1 cellular context compared by ENCODE assay signal in the genomic region with DNA sequence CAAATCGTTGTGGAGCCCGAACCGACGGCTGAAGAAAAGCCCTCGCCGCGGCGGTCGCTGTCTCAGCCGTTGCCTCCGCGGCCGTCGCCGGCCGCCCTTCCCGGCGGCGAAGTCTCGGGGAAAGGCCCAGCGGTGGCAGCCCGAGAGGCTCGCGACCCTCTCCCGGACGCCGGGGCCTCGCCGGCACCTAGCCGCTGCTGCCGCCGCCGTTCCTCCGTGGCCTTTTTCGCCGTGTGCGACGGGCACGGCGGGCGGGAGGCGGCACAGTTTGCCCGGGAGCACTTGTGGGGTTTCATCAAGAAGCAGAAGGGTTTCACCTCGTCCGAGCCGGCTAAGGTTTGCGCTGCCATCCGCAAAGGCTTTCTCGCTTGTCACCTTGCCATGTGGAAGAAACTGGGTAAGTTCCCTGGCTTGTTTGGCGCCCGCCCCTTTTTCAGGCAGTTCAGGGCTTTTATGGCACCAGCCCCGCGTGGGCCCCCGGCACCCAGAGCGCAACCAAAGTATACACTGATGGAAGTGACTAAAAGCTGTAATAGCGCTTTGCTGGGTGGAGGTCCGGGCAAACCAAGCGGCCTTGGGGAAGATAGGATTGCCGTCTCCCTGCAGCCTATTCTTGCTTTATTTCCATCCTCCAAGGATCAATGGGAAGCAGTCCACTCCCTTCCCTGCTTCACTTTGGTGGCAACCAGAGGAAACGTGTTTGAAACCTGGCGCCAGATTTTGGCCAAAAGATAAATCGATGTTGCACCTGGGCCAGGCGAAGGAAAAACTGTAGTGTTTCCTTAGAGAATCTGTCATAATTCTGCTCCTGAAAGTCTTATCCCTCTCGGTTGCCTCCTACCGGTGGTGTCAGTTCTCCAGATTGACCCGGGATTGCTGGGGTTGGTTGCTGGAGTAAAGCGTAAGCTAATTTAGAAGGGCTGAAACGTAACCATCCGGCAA.
TF ChIP-seq lines count a peak whose summit lies in the region.

No MANE protein-coding gene starts in this region.

TF ChIP-seq in H1, 55 proteins besides CTCF, POLR2A, EP300 and RAD21:
- TF ChIP-seq SAP30 (IDR thresholded peaks at IDR 0.05; ENCODE audit: insufficient read depth, insufficient replicate concordance, low read length): peak; percentile 96
- TF ChIP-seq CHD2 (IDR thresholded peaks at IDR 0.05; ENCODE audit: low read length): peak; percentile 18; the same call in 1 of the 2 replicates
- no peak; the same call in 1 of the 2 replicates for TF ChIP-seq PHF8 (conservative IDR thresholded peaks at IDR 0.05; ENCODE audit: low read depth, low read length)
- no peak for TF ChIP-seq ZNF274 (IDR thresholded peaks at IDR 0.05; ENCODE audit: borderline replicate concordance, extremely low read depth, low read length)
- peak; percentile 97 to 98 for TF ChIP-seq SIN3A (conservative IDR thresholded peaks at IDR 0.05 in 1 of 2, IDR thresholded peaks at IDR 0.05 in 1 of 2; ENCODE audit: low read depth in 1 of 2, low read length in 2 of 2)
- peak; percentile 28 for TF ChIP-seq TAF7 (optimal IDR thresholded peaks at IDR 0.05; ENCODE audit: borderline replicate concordance, low read depth, low read length)
- TF ChIP-seq FOSL1 (IDR thresholded peaks at IDR 0.05; ENCODE audit: insufficient read depth, low read depth, low read length): no peak
- TF ChIP-seq KDM4A (IDR thresholded peaks at IDR 0.05; ENCODE audit: low read depth, low read length, severe bottlenecking): peak; percentile 62
- TF ChIP-seq, protein P1, sequence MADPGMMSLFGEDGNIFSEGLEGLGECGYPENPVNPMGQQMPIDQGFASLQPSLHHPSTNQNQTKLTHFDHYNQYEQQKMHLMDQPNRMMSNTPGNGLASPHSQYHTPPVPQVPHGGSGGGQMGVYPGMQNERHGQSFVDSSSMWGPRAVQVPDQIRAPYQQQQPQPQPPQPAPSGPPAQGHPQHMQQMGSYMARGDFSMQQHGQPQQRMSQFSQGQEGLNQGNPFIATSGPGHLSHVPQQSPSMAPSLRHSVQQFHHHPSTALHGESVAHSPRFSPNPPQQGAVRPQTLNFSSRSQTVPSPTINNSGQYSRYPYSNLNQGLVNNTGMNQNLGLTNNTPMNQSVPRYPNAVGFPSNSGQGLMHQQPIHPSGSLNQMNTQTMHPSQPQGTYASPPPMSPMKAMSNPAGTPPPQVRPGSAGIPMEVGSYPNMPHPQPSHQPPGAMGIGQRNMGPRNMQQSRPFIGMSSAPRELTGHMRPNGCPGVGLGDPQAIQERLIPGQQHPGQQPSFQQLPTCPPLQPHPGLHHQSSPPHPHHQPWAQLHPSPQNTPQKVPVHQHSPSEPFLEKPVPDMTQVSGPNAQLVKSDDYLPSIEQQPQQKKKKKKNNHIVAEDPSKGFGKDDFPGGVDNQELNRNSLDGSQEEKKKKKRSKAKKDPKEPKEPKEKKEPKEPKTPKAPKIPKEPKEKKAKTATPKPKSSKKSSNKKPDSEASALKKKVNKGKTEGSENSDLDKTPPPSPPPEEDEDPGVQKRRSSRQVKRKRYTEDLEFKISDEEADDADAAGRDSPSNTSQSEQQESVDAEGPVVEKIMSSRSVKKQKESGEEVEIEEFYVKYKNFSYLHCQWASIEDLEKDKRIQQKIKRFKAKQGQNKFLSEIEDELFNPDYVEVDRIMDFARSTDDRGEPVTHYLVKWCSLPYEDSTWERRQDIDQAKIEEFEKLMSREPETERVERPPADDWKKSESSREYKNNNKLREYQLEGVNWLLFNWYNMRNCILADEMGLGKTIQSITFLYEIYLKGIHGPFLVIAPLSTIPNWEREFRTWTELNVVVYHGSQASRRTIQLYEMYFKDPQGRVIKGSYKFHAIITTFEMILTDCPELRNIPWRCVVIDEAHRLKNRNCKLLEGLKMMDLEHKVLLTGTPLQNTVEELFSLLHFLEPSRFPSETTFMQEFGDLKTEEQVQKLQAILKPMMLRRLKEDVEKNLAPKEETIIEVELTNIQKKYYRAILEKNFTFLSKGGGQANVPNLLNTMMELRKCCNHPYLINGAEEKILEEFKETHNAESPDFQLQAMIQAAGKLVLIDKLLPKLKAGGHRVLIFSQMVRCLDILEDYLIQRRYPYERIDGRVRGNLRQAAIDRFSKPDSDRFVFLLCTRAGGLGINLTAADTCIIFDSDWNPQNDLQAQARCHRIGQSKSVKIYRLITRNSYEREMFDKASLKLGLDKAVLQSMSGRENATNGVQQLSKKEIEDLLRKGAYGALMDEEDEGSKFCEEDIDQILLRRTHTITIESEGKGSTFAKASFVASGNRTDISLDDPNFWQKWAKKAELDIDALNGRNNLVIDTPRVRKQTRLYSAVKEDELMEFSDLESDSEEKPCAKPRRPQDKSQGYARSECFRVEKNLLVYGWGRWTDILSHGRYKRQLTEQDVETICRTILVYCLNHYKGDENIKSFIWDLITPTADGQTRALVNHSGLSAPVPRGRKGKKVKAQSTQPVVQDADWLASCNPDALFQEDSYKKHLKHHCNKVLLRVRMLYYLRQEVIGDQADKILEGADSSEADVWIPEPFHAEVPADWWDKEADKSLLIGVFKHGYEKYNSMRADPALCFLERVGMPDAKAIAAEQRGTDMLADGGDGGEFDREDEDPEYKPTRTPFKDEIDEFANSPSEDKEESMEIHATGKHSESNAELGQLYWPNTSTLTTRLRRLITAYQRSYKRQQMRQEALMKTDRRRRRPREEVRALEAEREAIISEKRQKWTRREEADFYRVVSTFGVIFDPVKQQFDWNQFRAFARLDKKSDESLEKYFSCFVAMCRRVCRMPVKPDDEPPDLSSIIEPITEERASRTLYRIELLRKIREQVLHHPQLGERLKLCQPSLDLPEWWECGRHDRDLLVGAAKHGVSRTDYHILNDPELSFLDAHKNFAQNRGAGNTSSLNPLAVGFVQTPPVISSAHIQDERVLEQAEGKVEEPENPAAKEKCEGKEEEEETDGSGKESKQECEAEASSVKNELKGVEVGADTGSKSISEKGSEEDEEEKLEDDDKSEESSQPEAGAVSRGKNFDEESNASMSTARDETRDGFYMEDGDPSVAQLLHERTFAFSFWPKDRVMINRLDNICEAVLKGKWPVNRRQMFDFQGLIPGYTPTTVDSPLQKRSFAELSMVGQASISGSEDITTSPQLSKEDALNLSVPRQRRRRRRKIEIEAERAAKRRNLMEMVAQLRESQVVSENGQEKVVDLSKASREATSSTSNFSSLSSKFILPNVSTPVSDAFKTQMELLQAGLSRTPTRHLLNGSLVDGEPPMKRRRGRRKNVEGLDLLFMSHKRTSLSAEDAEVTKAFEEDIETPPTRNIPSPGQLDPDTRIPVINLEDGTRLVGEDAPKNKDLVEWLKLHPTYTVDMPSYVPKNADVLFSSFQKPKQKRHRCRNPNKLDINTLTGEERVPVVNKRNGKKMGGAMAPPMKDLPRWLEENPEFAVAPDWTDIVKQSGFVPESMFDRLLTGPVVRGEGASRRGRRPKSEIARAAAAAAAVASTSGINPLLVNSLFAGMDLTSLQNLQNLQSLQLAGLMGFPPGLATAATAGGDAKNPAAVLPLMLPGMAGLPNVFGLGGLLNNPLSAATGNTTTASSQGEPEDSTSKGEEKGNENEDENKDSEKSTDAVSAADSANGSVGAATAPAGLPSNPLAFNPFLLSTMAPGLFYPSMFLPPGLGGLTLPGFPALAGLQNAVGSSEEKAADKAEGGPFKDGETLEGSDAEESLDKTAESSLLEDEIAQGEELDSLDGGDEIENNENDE (IDR thresholded peaks at IDR 0.05; ENCODE audit: insufficient replicate concordance, low read length): peak; percentile 22
- peak; percentile 30 for TF ChIP-seq CTBP2 (IDR thresholded peaks at IDR 0.05; ENCODE audit: borderline replicate concordance, insufficient read depth, insufficient read length, low read length)
TF ChIP-seq in H1: peak in this region for 7.
